ENCODE assay signal across 9 cellular contexts in the genomic region with DNA sequence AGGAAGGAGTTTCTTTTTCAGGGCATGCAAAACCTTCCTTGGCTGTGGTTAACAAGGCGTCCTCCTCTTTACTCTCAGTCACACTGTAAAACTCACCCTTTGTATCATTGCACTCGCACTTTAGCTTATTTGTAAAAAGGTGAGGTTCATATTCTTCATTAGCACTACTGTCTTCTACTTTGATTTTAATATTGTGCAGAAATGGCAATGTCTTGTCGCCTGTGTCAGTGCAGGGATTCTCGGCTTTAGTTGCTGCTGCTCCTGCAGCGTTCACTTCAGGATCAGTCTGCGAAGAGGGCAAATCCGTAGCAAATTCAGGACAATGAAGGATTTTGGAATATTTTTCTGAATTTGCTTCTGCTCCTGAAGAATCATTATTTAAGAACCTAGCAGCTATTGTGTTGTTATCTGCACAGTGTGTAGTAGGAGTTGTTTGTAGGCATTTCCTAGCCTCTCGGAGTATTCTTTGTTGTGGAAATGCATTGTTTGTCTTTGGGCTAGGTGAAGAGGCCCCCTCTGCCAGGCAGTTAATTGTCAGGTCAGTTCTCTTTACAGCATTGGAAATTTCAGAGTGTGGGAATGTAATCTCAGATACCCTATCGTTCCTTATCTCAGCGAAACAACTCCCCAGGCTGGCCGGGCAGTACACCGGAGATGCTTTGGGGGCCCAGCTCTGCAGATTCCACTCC. TPM values are rescaled to one million over a fixed set of nuclear protein-coding genes. Genes with fewer than 3 reads are reported as not detected.
DNase-seq lines count a peak whose midpoint lies in the region; ATAC-seq, FAIRE-seq and TF ChIP-seq lines count a peak whose summit lies in the region.
"Had no signal": no experiment of that assay in that cellular context is flagged by ENCODE, and none has a peak within 500 bp of the region (broad histone marks: within the 10 kb centered on the region; RNA-seq: fewer than 3 reads in every experiment).

No MANE protein-coding gene starts in this region.

- no peak for TF ChIP-seq POLR2A in GM12891 (IDR thresholded peaks at IDR 0.05; ENCODE audit: low read depth, low read length)

- H3K9me3 ChIP-seq in adipocyte (ENCODE audit: control insufficient read depth, low read length) (no peaks in the 10 kb centered on the region), subcutaneous abdominal adipose tissue (ENCODE audit: control insufficient read depth in 5 of 5, low read length in 5 of 5) (no peaks in the 10 kb centered on the region)
- H3K9me3 ChIP-seq: BLaER1 treated with 17β-estradiol and CSF1 and Interleukin-3, amounts not matched to agents 10 nM and 100 nM had no signal

- FAIRE-seq in GM12891 (lab: Jason Lieb, UNC), result no peak

- no peak for ATAC-seq in GM19324 (IDR thresholded peaks at IDR 0.05; ENCODE audit: low FRiP score, unreplicated experiment)
- ATAC-seq in GM18861 (IDR thresholded peaks at IDR 0.05; ENCODE audit: unreplicated experiment), result no peak

- H3K27ac ChIP-seq in subcutaneous abdominal adipose tissue (ENCODE audit: low read depth, low read length), result peak overlapping the region; percentile 13
- H3K27ac ChIP-seq: BLaER1 treated with 17β-estradiol and CSF1 and Interleukin-3, amounts not matched to agents 10 nM and 100 nM had no signal

- peak; percentile 9 for DNase-seq in SHP77 treated with DMSO at 0.1 percent for 48 hours (lab: John Stamatoyannopoulos, UW)
- DNase-seq in SHP77 (lab: John Stamatoyannopoulos, UW), result no peak
- no peak for DNase-seq in adipocyte (ENCODE audit: low read depth)
- DNase-seq in kidney glomerular epithelial cell (lab: John Stamatoyannopoulos, UW), result peak; percentile 50
- DNase-seq in GM12891 (ENCODE audit: insufficient read length, low spot score), result no peak

- H3K4me3 ChIP-seq in adipocyte (ENCODE audit: low read length) (peak overlapping the region; percentile 82), subcutaneous abdominal adipose tissue (ENCODE audit: low read depth in 1 of 5, low read length in 5 of 5) (peak overlapping the region; percentile 70 to 79 (median 74))

- H3K36me3 ChIP-seq in adipocyte (ENCODE audit: control insufficient read depth, insufficient read depth, low read length, severe bottlenecking) (no peaks in the 10 kb centered on the region), subcutaneous abdominal adipose tissue (ENCODE audit: control insufficient read depth in 5 of 5, insufficient read depth in 5 of 5, low read length in 5 of 5) (no peaks in the 10 kb centered on the region)
- H3K36me3 ChIP-seq: BLaER1 treated with 17β-estradiol and CSF1 and Interleukin-3, amounts not matched to agents 10 nM and 100 nM had no signal

- no peaks in the 10 kb centered on the region for H3K27me3 ChIP-seq in adipocyte (replicated peaks; ENCODE audit: control insufficient read depth, insufficient read depth, low read length)
- H3K27me3 ChIP-seq in subcutaneous abdominal adipose tissue (ENCODE audit: control insufficient read depth in 5 of 5, insufficient read depth in 4 of 5, low read length in 5 of 5), result peaks cover 0 to 11% (median 2%) of the 10 kb centered on the region in 5 donors

- H3K9ac ChIP-seq in adipocyte (ENCODE audit: low read length), result peak overlapping the region; percentile 66
- H3K9ac ChIP-seq in subcutaneous abdominal adipose tissue (ENCODE audit: low read length in 5 of 5), result peak overlapping the region in 1 of 5 donors; percentile 59
- H3K9ac ChIP-seq: BLaER1 treated with 17β-estradiol and CSF1 and Interleukin-3, amounts not matched to agents 10 nM and 100 nM had no signal

- H3K4me1 ChIP-seq in adipocyte (ENCODE audit: control insufficient read depth, insufficient read depth, low read length) (peaks cover 25% of the 10 kb centered on the region), subcutaneous abdominal adipose tissue (ENCODE audit: control insufficient read depth in 5 of 5, insufficient read depth in 5 of 5, low read length in 5 of 5) (peaks cover 0 to 40% (median 38%) of the 10 kb centered on the region in 5 donors)

TF ChIP-seq in GM12891, 5 proteins besides CTCF, POLR2A, EP300 and RAD21:
- TF ChIP-seq SPI1 (IDR thresholded peaks at IDR 0.05; ENCODE audit: low read depth, low read length) (no peak), TAF1 (IDR thresholded peaks at IDR 0.05; ENCODE audit: low read depth, low read length) (no peak), POU2F2 (IDR thresholded peaks at IDR 0.05; ENCODE audit: low read depth, low read length) (no peak), POLR2AphosphoS5 (IDR thresholded peaks at IDR 0.05; ENCODE audit: low read depth, low read length) (no peak), PAX5 (IDR thresholded peaks at IDR 0.05; ENCODE audit: insufficient read depth, low read length, severe bottlenecking) (no peak)

RNA-seq across cellular contexts. Expression of gene SKIDA1, which starts 9.8 kb away (rescaled TPM):
- 0.10 TPM for polyA plus RNA-seq in GM12891 (2012; ENCODE audit: low read depth, missing spikeins)

RNA-seq across cellular contexts. Expression of gene MLLT10, which starts 18.3 kb away (rescaled TPM):
- polyA plus RNA-seq in GM12891 (2012; ENCODE audit: low read depth, missing spikeins), result 20.4 TPM

Comparison
In these comparisons a context has a peak if more than half of its experiments do, and no peak if none do; other contexts are left out.
1. DNase-seq: peak in SHP77 treated with DMSO at 0.1 percent for 48 hours (single experiment) and kidney glomerular epithelial cell (single experiment); none in SHP77 (0 of 2), adipocyte (single experiment) and GM12891 (single experiment).